In genomic region chr3:136195258-136196063, GRCh38 we compare ENCODE assay signal across 8 cellular contexts. TPM values are rescaled to one million over a fixed set of nuclear protein-coding genes. Genes with fewer than 3 reads are reported as not detected.
DNase-seq lines count a peak whose midpoint lies in the region; ATAC-seq and TF ChIP-seq lines count a peak whose summit lies in the region.

No MANE protein-coding gene starts in this region.

- peak overlapping the region; percentile 65 for H3K4me2 ChIP-seq in DOHH2 (ENCODE audit: low read length)

- intact Hi-C loops in heart right ventricle (cut with DNase I), result loop anchor here in 7 of 10 donors (1.0 to 10.0 kb wide), 10 partner anchors 51 to 557 kb away; partner anchors contain the start of genes PCCB (in 4 of the 7), STAG1 (in 3 of the 7) and PPP2R3A (in 1 of the 7)
- intact Hi-C loops in posterior cingulate gyrus (cut with DNase I), result loop anchor here (2.0 to 10.0 kb wide), 4 partner anchors 51 to 557 kb away; partner anchors contain the start of genes PCCB and STAG1

- peak in 48 of 76 experiments; percentile 13 to 83 (median 56) for DNase-seq in HUDEP-2 (lab: John Stamatoyannopoulos, UW; ENCODE audit: unreplicated experiment in 76 of 76)
- peak; percentile 60 for DNase-seq in RPMI8226
- peak; percentile 85 for DNase-seq in adipocyte (ENCODE audit: low read depth)
- DNase-seq in heart right ventricle, result peak; percentile 83 to 84
- peak; percentile 60 to 95 (median 71) for DNase-seq in posterior cingulate gyrus
- DNase-seq in ureter (ENCODE audit: low spot score), result peak; percentile 85

- ATAC-seq in GM21360 (IDR thresholded peaks at IDR 0.05; ENCODE audit: unreplicated experiment) (peak; percentile 33), heart right ventricle (peak; percentile 10 to 71 (median 56))

- TF ChIP-seq CTCF in DOHH2 (IDR thresholded peaks at IDR 0.05; ENCODE audit: low read depth, low read length, poor library complexity, severe bottlenecking) (no peak), heart right ventricle (IDR thresholded peaks at IDR 0.05) (no peak)

- 0 out of 2 replicates have a peak, but pooled peaks cover 3% of the 10 kb centered on the region for H3K9me3 ChIP-seq in DOHH2 (ENCODE audit: control insufficient read depth, insufficient read depth, low read length)
- no peaks in the 10 kb centered on the region for H3K9me3 ChIP-seq in adipocyte (ENCODE audit: control insufficient read depth, low read length)
- no peaks in the 10 kb centered on the region for H3K9me3 ChIP-seq in heart right ventricle

- 0% methylated on average over 87 to 103 of the region's 103 CpGs for WGBS in heart right ventricle, 2 donors

- H3K36me3 ChIP-seq in DOHH2 (ENCODE audit: control insufficient read depth, low read length) (peaks cover 50% of the 10 kb centered on the region), adipocyte (ENCODE audit: control insufficient read depth, insufficient read depth, low read length, severe bottlenecking) (no peaks in the 10 kb centered on the region), heart right ventricle (no peaks in the 10 kb centered on the region)

- H3K9me2 ChIP-seq in DOHH2 (replicated peaks; ENCODE audit: control insufficient read depth, low read length), result no peaks in the 10 kb centered on the region

- H3K4me1 ChIP-seq in DOHH2 (ENCODE audit: control insufficient read depth, low read length), result peaks cover 43% of the 10 kb centered on the region
- H3K4me1 ChIP-seq in adipocyte (ENCODE audit: control insufficient read depth, insufficient read depth, low read length), result peaks cover 37% of the 10 kb centered on the region
- H3K4me1 ChIP-seq in heart right ventricle, result peaks cover 3 to 50% (median 42%) of the 10 kb centered on the region in 9 donors

- H3K9ac ChIP-seq in adipocyte (ENCODE audit: low read length), result peak overlapping the region; percentile 95

- peaks cover 63% of the 10 kb centered on the region for H3K79me2 ChIP-seq in DOHH2 (ENCODE audit: control insufficient read depth, low read length)

- H3K27ac ChIP-seq in DOHH2 (ENCODE audit: low read depth, low read length) (peak overlapping the region; percentile 83), heart right ventricle (peak overlapping the region; percentile 98 to 100 (median 100))

- H3F3A ChIP-seq in DOHH2 (ENCODE audit: control insufficient read depth, insufficient read depth), result peaks cover 3% of the 10 kb centered on the region

- peaks cover 36% of the 10 kb centered on the region for H4K20me1 ChIP-seq in DOHH2 (ENCODE audit: control insufficient read depth, insufficient read depth, low read depth, low read length)

- H3K27me3 ChIP-seq in DOHH2 (ENCODE audit: control insufficient read depth, low read length) (no peaks in the 10 kb centered on the region), adipocyte (replicated peaks; ENCODE audit: control insufficient read depth, insufficient read depth, low read length) (no peaks in the 10 kb centered on the region), heart right ventricle (no peaks in the 10 kb centered on the region)

- peak overlapping the region; percentile 87 for H3K4me3 ChIP-seq in DOHH2 (ENCODE audit: low read length)
- peak overlapping the region; percentile 92 for H3K4me3 ChIP-seq in adipocyte (ENCODE audit: low read length)
- peak overlapping the region; percentile 70 to 95 (median 80) for H3K4me3 ChIP-seq in heart right ventricle

RNA-seq across cellular contexts. Expression of gene MSL2, which starts 0.7 kb away (rescaled TPM):
- total RNA-seq in heart right ventricle, result 10 to 100 TPM; 16.5 to 25.2 (median 20.9) TPM
- 1 to 10 TPM; 3.8 TPM for polyA plus RNA-seq in heart right ventricle
- total RNA-seq in ureter, result 42.3 TPM

RNA-seq across cellular contexts. Expression of gene PCCB, which starts 54.7 kb away (rescaled TPM):
- total RNA-seq in heart right ventricle (100 to 1,000 TPM in 7 of 10 donors, 10 to 100 TPM in 3; 78.6 to 163 (median 132) TPM), ureter (45.1 TPM)
- 10 to 100 TPM; 17.2 to 42.3 TPM for polyA plus RNA-seq in heart right ventricle

Comparison
In these comparisons a context has a peak if more than half of its experiments do, and no peak if none do; other contexts are left out.
1. Peak in every context shown above with its lines: DNase-seq, ATAC-seq, H3K4me3 ChIP-seq and H3K27ac ChIP-seq.